11 cellular contexts compared by ENCODE assay signal in the genomic region with DNA sequence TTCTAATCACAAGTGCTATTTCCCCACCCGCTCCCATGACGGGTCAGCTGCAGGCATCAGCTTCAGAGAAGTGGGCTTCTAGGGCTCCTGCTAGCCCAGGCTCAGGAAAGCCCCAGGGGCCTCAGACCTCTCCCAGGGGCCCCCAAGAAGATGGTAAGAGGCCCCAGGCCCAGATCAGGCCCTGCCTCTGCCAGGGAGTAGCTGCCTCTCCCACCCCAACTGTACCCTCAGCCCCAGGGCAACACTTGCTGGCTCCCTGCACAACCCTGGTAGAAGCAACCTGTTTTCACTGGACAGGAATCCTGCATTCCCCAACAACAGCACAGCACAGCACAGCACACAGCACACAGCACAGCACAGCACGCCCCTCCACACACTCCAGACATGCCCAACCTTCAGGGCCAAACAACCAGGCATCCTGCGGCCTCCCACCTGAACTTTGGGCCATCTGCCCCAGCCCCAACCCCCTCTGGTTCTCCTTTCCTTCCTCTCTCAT. TPM values are rescaled to one million over a fixed set of nuclear protein-coding genes. Genes with fewer than 3 reads are reported as not detected.
DNase-seq lines count a peak whose midpoint lies in the region; ATAC-seq, FAIRE-seq and TF ChIP-seq lines count a peak whose summit lies in the region.
"Had no signal": no experiment of that assay in that cellular context is flagged by ENCODE, and none has a peak within 500 bp of the region (broad histone marks: within the 10 kb centered on the region; RNA-seq: fewer than 3 reads in every experiment).

No MANE protein-coding gene starts in this region.

- H3K4me2 ChIP-seq in K562 (ENCODE audit: insufficient read depth, low read length): peak overlapping the region; percentile 72

- H3K9ac ChIP-seq in K562 (ENCODE audit: insufficient read depth in 1 of 2, low read depth in 2 of 2, low read length in 2 of 2): peak overlapping the region; percentile 58 to 62; a peak in 3 of 4 replicates

- no peaks in the 10 kb centered on the region for H3K9me1 ChIP-seq in K562 (ENCODE audit: control insufficient read depth, insufficient read depth, low read length)

- peaks cover 12% of the 10 kb centered on the region for H3K27me3 ChIP-seq in cardiac muscle cell
- H3K27me3 ChIP-seq in heart right ventricle: peaks cover 0 to 53% (median 40%) of the 10 kb centered on the region in 7 donors
- H3K27me3 ChIP-seq in K562 (ENCODE audit: control insufficient read depth in 2 of 2, insufficient read depth in 2 of 2, low read length in 2 of 2): peaks cover 3 to 14% of the 10 kb centered on the region in 2 experiments; a peak in 3 of 5 replicates
- H3K27me3 ChIP-seq in upper lobe of left lung: peaks cover 0 to 6% (median 3%) of the 10 kb centered on the region in 4 donors

- POLR2A ChIA-PET in K562 (lab: Yijun Ruan, JAX): interaction anchor here (0.8 to 2.2 kb wide), 5 partner anchors 9 to 72 kb away, joined by 3 to 11 read pairs (median 4); no protein-coding TSS in a partner anchor

- TF ChIP-seq EP300 in K562 (IDR thresholded peaks at IDR 0.05; ENCODE audit: low read length) (no peak), upper lobe of left lung (IDR thresholded peaks at IDR 0.05) (no peak)

- no peaks in the 10 kb centered on the region for H3K36me3 Mint-ChIP-seq in CD14-positive monocyte
- H3K36me3 Mint-ChIP-seq: CD4-positive, CD25-positive, alpha-beta regulatory T cell had no signal

- H2AFZ ChIP-seq in K562 (ENCODE audit: low read depth, low read length): peak overlapping the region; percentile 77; the same call in 1 of the 2 replicates

- no peak for DNase-seq in cardiac muscle cell (ENCODE audit: low read depth in 1 of 2, low spot score in 1 of 2)
- no peak for DNase-seq in heart right ventricle
- no peak for DNase-seq in K562 (ENCODE audit: extremely low read depth in 1 of 4, low spot score in 3 of 4)
- peak; percentile 62 for DNase-seq in islet precursor cell
- DNase-seq in upper lobe of left lung: peak in 1 of 2 donors; percentile 63
- no peak for DNase-seq in CD14-positive monocyte (ENCODE audit: low spot score)
- no peak for DNase-seq in NOMO-1 treated with dmso at 0.1 percent for 144 hours (lab: John Stamatoyannopoulos, UW; ENCODE audit: unreplicated experiment)
- DNase-seq in H4 (ENCODE audit: low spot score): no peak
- DNase-seq: central memory CD4-positive, alpha-beta T cell; hippocampal formation had no signal

- FAIRE-seq in K562 (lab: Jason Lieb, UNC): no peak

- H3K9me3 ChIP-seq in cardiac muscle cell (ENCODE audit: low read depth) (no peaks in the 10 kb centered on the region), heart right ventricle (no peaks in the 10 kb centered on the region), K562 (replicated peaks; ENCODE audit: control insufficient read depth, insufficient read depth, low read depth, low read length) (no peaks in the 10 kb centered on the region), upper lobe of left lung (no peaks in the 10 kb centered on the region)

- in situ Hi-C loops in K562 (cut with MboI): no loop called here

- H3K4me3 ChIP-seq in cardiac muscle cell: no peak overlapping the region
- H3K4me3 ChIP-seq in heart right ventricle: no peak overlapping the region
- H3K4me3 ChIP-seq in K562: peak overlapping the region; percentile 38
- H3K4me3 ChIP-seq in upper lobe of left lung: peak overlapping the region in 3 of 4 donors; percentile 34 to 46 (median 38)

- peaks cover 10% of the 10 kb centered on the region; the same call in 2 of the 3 replicates for H3K79me2 ChIP-seq in K562 (ENCODE audit: control insufficient read depth, insufficient read depth, low read length)

- no peak for TF ChIP-seq POLR2A in K562 (conservative IDR thresholded peaks at IDR 0.05)
- TF ChIP-seq POLR2A in upper lobe of left lung (IDR thresholded peaks at IDR 0.05): no peak

- peak overlapping the region; percentile 73 for H3K27ac ChIP-seq in cardiac muscle cell
- no peak overlapping the region for H3K27ac ChIP-seq in heart right ventricle
- H3K27ac ChIP-seq in K562 (ENCODE audit: extremely low read depth, low read depth, low read length): peak overlapping the region; percentile 61
- peak overlapping the region; percentile 52 to 87 (median 78) for H3K27ac ChIP-seq in upper lobe of left lung

- no peaks in the 10 kb centered on the region for H3K4me1 Mint-ChIP-seq in CD14-positive monocyte

- H3K36me3 ChIP-seq in cardiac muscle cell (no peaks in the 10 kb centered on the region), heart right ventricle (no peaks in the 10 kb centered on the region), K562 (ENCODE audit: control insufficient read depth, insufficient read depth, low read length) (no peaks in the 10 kb centered on the region), upper lobe of left lung (no peaks in the 10 kb centered on the region)

- BruUV-seq in K562 (replicated peaks; lab: Mats Ljungman, UMichigan): TSS peak; percentile 59

- CTCF ChIA-PET in K562 (lab: Yijun Ruan, JAX; ENCODE audit: low intra/inter-chr PET ratio): no interaction called here

- peaks cover 47 to 69% (median 52%) of the 10 kb centered on the region in 3 donors for H3K27me3 Mint-ChIP-seq in CD14-positive monocyte (ENCODE audit: low read depth in 3 of 3)

- no peak for TF ChIP-seq CTCF in cardiac muscle cell (IDR thresholded peaks at IDR 0.05; ENCODE audit: low read depth, low read length)
- TF ChIP-seq CTCF in heart right ventricle (IDR thresholded peaks at IDR 0.05): no peak
- TF ChIP-seq CTCF in K562 (IDR thresholded peaks at IDR 0.05 in 2 of 3, conservative IDR thresholded peaks at IDR 0.05 in 1 of 3; ENCODE audit: insufficient read depth in 2 of 3, low read depth in 1 of 3, low read length in 3 of 3): no peak
- TF ChIP-seq CTCF in upper lobe of left lung (IDR thresholded peaks at IDR 0.05): no peak
- TF ChIP-seq CTCF in CD14-positive monocyte (IDR thresholded peaks at IDR 0.05): no peak

- ATAC-seq in heart right ventricle (no peak), K562 (peak; percentile 16), upper lobe of left lung (ENCODE audit: low FRiP score in 2 of 2) (no peak)

- H3K4me3 Mint-ChIP-seq in CD14-positive monocyte: no peak overlapping the region
- H3K4me3 Mint-ChIP-seq: CD4-positive, CD25-positive, alpha-beta regulatory T cell had no signal

- TF ChIP-seq RAD21 in K562 (CRISPR knock-in tag; conservative IDR thresholded peaks at IDR 0.05 in 1 of 2, IDR thresholded peaks at IDR 0.05 in 1 of 2): no peak

- H3K27ac Mint-ChIP-seq in CD14-positive monocyte: peak overlapping the region in 1 of 7 donors; percentile 72

- peaks cover 0 to 2% (median 0%) of the 10 kb centered on the region in 7 donors for H3K9me3 Mint-ChIP-seq in CD14-positive monocyte

- no peaks in the 10 kb centered on the region for H4K20me1 ChIP-seq in K562 (replicated peaks; ENCODE audit: control insufficient read depth, insufficient read depth, low read length)

- WGBS in heart right ventricle, 2 donors: 93 to 95% methylated on average over 4 of the region's 4 CpGs
- 62% methylated on average over 4 of the region's 4 CpGs for whole genome bisulfite sequencing in K562 (ENCODE audit: insufficient coverage, low coverage, missing lambda C conversion rate)
- 67 to 93% methylated on average over 3 to 4 of the region's 4 CpGs for WGBS in upper lobe of left lung, 2 donors

- intact Hi-C loops in heart right ventricle (cut with DNase I): no loop called here
- intact Hi-C loops in K562 (cut with micrococcal nuclease): no loop called here
- intact Hi-C loops in CD14-positive monocyte (cut with micrococcal nuclease): no loop called here

- H3K4me1 ChIP-seq in cardiac muscle cell (ENCODE audit: low read depth) (peaks cover 44% of the 10 kb centered on the region), heart right ventricle (peaks cover 0 to 38% (median 29%) of the 10 kb centered on the region in 9 donors), K562 (replicated peaks in 1 of 2; ENCODE audit: control insufficient read depth in 2 of 2, insufficient read depth in 2 of 2, low read length in 2 of 2) (peaks cover 43 to 45% of the 10 kb centered on the region in 2 experiments; a peak in 4 of 5 replicates), upper lobe of left lung (peaks cover 0 to 28% (median 16%) of the 10 kb centered on the region in 4 donors)

RNA-seq across cellular contexts. Expression of a gene that starts 6.5 kb away (rescaled TPM):
- total RNA-seq in cardiac muscle cell (0.56 and 0.66 TPM in 2 replicates), heart right ventricle (under 1 TPM in 1 of 10 donors, not detected in 9; 0.15 TPM), K562 (2014; rRNA removed) (0.37 and 0.73 TPM in 2 replicates), K562 (2014; rRNA removed; fragmentation: Illumina TruSeq; extraction: Trizol) (0.73 and 1.1 TPM in 2 replicates), K562 (2015; rRNA removed; fragmentation: Illumina TruSeq; extraction: Trizol) (0.45 and 0.47 TPM in 2 replicates), K562 (2021) (0.83 and 1.0 TPM in 2 replicates), upper lobe of left lung (1 to 10 TPM in 4 of 6 donors, under 1 TPM in 2; 0.40 to 4.2 (median 1.1) TPM)
- polyA plus RNA-seq in cardiac muscle cell (0.86 TPM in 1 of 2 replicates, not detected in the other), heart right ventricle (not detected), K562 (2011; rRNA removed) (3.4 and 5.9 TPM in 2 replicates), K562 (2014; fragmentation: Illumina TruSeq; extraction: Trizol) (1.2 and 1.6 TPM in 2 replicates), K562 (2014; fragmentation: Nextera tagmentation; extraction: Ambion mirVana) (under 1 TPM; 0.10 to 0.17 TPM), K562 (2014; rRNA removed) (0.84 and 1.3 TPM in 2 replicates), CD14-positive monocyte (not detected)
- 5.4 and 17.4 TPM in 2 replicates for total RNA-seq in K562 (2011; cell fraction: chromatin; rRNA removed; ENCODE audit: low replicate concordance)
- 5.8 and 9.7 TPM in 2 replicates for total RNA-seq in K562 (2011; cell fraction: nucleolus; rRNA removed)
- 7.8 and 9.5 TPM in 2 replicates for total RNA-seq in K562 (2011; cell fraction: nucleoplasm; rRNA removed)
- 2.6 and 3.6 TPM in 2 replicates for polyA plus RNA-seq in K562 (2011; cell fraction: cytosol; rRNA removed)
- polyA plus RNA-seq in K562 (2011; cell fraction: nucleus; rRNA removed): 7.5 and 19.7 TPM in 2 replicates
- polyA plus RNA-seq in K562 (2012): 1.2 and 3.3 TPM in 2 replicates
- 3.0 and 5.2 TPM in 2 replicates for polyA minus RNA-seq in K562 (2011; rRNA and poly(A)+ RNA removed)
- polyA minus RNA-seq in K562 (2011; cell fraction: cytosol; rRNA and poly(A)+ RNA removed): 0.55 and 1.3 TPM in 2 replicates
- polyA minus RNA-seq in K562 (2011; cell fraction: nucleus; rRNA and poly(A)+ RNA removed): 3.4 and 4.8 TPM in 2 replicates
- total RNA-seq in H4 (2014; rRNA removed; shearing (Covaris generic)): 0.66 and 0.89 TPM in 2 replicates
- polyA plus RNA-seq: CD4-positive, CD25-positive, alpha-beta regulatory T cell had no signal

RNA-seq across cellular contexts. Expression of a gene that starts 27.4 kb away (rescaled TPM):
- total RNA-seq in cardiac muscle cell: not detected in 2 replicates
- polyA plus RNA-seq in cardiac muscle cell: not detected in 2 replicates
- total RNA-seq in heart right ventricle: not detected
- polyA plus RNA-seq in heart right ventricle: not detected
- total RNA-seq in K562 (2011; cell fraction: chromatin; rRNA removed; ENCODE audit: low replicate concordance): 2.9 and 13.1 TPM in 2 replicates
- 6.3 and 10.7 TPM in 2 replicates for total RNA-seq in K562 (2011; cell fraction: nucleolus; rRNA removed)
- total RNA-seq in K562 (2011; cell fraction: nucleoplasm; rRNA removed): 4.1 and 5.0 TPM in 2 replicates
- total RNA-seq in K562 (2014; rRNA removed): 0.54 and 1.0 TPM in 2 replicates
- 0.36 and 0.41 TPM in 2 replicates for total RNA-seq in K562 (2014; rRNA removed; fragmentation: Illumina TruSeq; extraction: Trizol)
- 0.79 and 0.80 TPM in 2 replicates for total RNA-seq in K562 (2015; rRNA removed; fragmentation: Illumina TruSeq; extraction: Trizol)
- total RNA-seq in K562 (2021): 0.47 and 0.60 TPM in 2 replicates
- polyA plus RNA-seq in K562 (2011; rRNA removed): 2.0 and 2.4 TPM in 2 replicates
- 1.1 and 3.8 TPM in 2 replicates for polyA plus RNA-seq in K562 (2011; cell fraction: cytosol; rRNA removed)
- 3.4 and 14.8 TPM in 2 replicates for polyA plus RNA-seq in K562 (2011; cell fraction: nucleus; rRNA removed)
- polyA plus RNA-seq in K562 (2012): 0.62 and 1.6 TPM in 2 replicates
- polyA plus RNA-seq in K562 (2014; fragmentation: Illumina TruSeq; extraction: Trizol): 0.79 and 1.2 TPM in 2 replicates
- under 1 TPM in 1 of 2 experiments, not detected in 1; 0.11 TPM for polyA plus RNA-seq in K562 (2014; fragmentation: Nextera tagmentation; extraction: Ambion mirVana)
- polyA plus RNA-seq in K562 (2014; rRNA removed): 0.27 TPM in 1 of 2 replicates, not detected in the other
- 1.9 and 3.9 TPM in 2 replicates for polyA minus RNA-seq in K562 (2011; rRNA and poly(A)+ RNA removed)
- polyA minus RNA-seq in K562 (2011; cell fraction: cytosol; rRNA and poly(A)+ RNA removed): 2.3 and 3.0 TPM in 2 replicates
- 5.6 and 12.5 TPM in 2 replicates for polyA minus RNA-seq in K562 (2011; cell fraction: nucleus; rRNA and poly(A)+ RNA removed)
- total RNA-seq in upper lobe of left lung: 10 to 100 TPM in 1 of 6 donors, 1 to 10 TPM in 3, not detected in 2; 1.1 to 14.7 (median 1.7) TPM
- polyA plus RNA-seq in CD14-positive monocyte: not detected
- total RNA-seq in H4 (2014; rRNA removed; shearing (Covaris generic)): 1.5 TPM in 2 replicates
- total RNA-seq: CD4-positive, CD25-positive, alpha-beta regulatory T cell had no signal
- polyA plus RNA-seq: CD4-positive, CD25-positive, alpha-beta regulatory T cell had no signal

RNA-seq across cellular contexts. Expression of a gene that starts 55.2 kb away (rescaled TPM):
- total RNA-seq in cardiac muscle cell (22.3 and 42.0 TPM in 2 replicates), heart right ventricle (100 to 1,000 TPM; 122 to 199 (median 164) TPM), K562 (2014; rRNA removed) (0.05 TPM in 1 of 2 replicates, not detected in the other), K562 (2014; rRNA removed; fragmentation: Illumina TruSeq; extraction: Trizol) (0.07 TPM in 1 of 2 replicates, not detected in the other), K562 (2015; rRNA removed; fragmentation: Illumina TruSeq; extraction: Trizol) (0.23 and 0.69 TPM in 2 replicates), K562 (2021) (0.34 and 0.44 TPM in 2 replicates), upper lobe of left lung (100 to 1,000 TPM in 1 of 6 donors, 10 to 100 TPM in 5; 16.7 to 130 (median 30.4) TPM)
- polyA plus RNA-seq in cardiac muscle cell (29.8 and 46.2 TPM in 2 replicates), heart right ventricle (100 to 1,000 TPM in 1 of 2 donors, 10 to 100 TPM in 1; 41.4 to 156 TPM), K562 (2011; rRNA removed) (0.17 and 0.20 TPM in 2 replicates), K562 (2014; fragmentation: Illumina TruSeq; extraction: Trizol) (0.51 and 0.61 TPM in 2 replicates), K562 (2014; fragmentation: Nextera tagmentation; extraction: Ambion mirVana) (not detected), K562 (2014; rRNA removed) (0.08 and 0.19 TPM in 2 replicates), CD14-positive monocyte (under 1 TPM; 0.48 to 0.66 TPM)
- 0.63 and 3.1 TPM in 2 replicates for total RNA-seq in K562 (2011; cell fraction: chromatin; rRNA removed; ENCODE audit: low replicate concordance)
- total RNA-seq in K562 (2011; cell fraction: nucleolus; rRNA removed): 0.92 and 1.2 TPM in 2 replicates
- 1.0 and 1.7 TPM in 2 replicates for total RNA-seq in K562 (2011; cell fraction: nucleoplasm; rRNA removed)
- 0.06 and 0.25 TPM in 2 replicates for polyA plus RNA-seq in K562 (2011; cell fraction: cytosol; rRNA removed)
- polyA plus RNA-seq in K562 (2011; cell fraction: nucleus; rRNA removed): 0.51 and 1.9 TPM in 2 replicates
- 0.46 and 1.4 TPM in 2 replicates for polyA plus RNA-seq in K562 (2012)
- polyA minus RNA-seq in K562 (2011; rRNA and poly(A)+ RNA removed): 0.18 and 0.28 TPM in 2 replicates
- not detected in 2 replicates for polyA minus RNA-seq in K562 (2011; cell fraction: cytosol; rRNA and poly(A)+ RNA removed)
- polyA minus RNA-seq in K562 (2011; cell fraction: nucleus; rRNA and poly(A)+ RNA removed): 0.56 and 1.6 TPM in 2 replicates
- total RNA-seq in H4 (2014; rRNA removed; shearing (Covaris generic)): 0.72 and 4.4 TPM in 2 replicates
- polyA plus RNA-seq: CD4-positive, CD25-positive, alpha-beta regulatory T cell had no signal

Comparison
In these comparisons a context has a peak if more than half of its experiments do, and no peak if none do; other contexts are left out.
1. H3K27ac ChIP-seq: peak in cardiac muscle cell (single experiment), K562 (single experiment) and upper lobe of left lung (4 of 4); none in heart right ventricle (0 of 10).
2. H3K4me3 ChIP-seq: peak in K562 (single experiment) and upper lobe of left lung (3 of 4); none in cardiac muscle cell (single experiment) and heart right ventricle (0 of 10).